10 cellular contexts compared by ENCODE assay signal in the genomic region with DNA sequence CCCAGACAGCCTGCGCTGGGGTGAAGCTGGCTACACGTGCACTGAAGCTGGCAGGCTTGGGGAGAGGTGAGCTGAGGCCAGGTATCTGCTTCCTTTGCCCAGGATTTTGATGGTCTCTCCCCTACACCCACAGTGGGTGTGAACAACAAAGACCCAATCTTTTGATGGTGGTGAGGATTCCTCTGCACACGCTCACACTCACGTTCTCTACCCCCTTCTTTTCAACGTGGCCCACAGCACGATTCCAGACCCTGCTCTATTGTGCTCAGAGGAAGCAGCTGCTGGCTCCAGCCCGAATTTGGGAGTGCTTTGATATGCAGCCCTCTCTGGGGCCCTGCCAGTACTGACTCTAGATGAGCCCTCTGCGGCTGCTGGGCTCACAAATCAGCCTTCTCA. TPM values are rescaled to one million over a fixed set of nuclear protein-coding genes. Genes with fewer than 3 reads are reported as not detected.
DNase-seq lines count a peak whose midpoint lies in the region; ATAC-seq and TF ChIP-seq lines count a peak whose summit lies in the region.
"Had no signal": no experiment of that assay in that cellular context is flagged by ENCODE, and none has a peak within 500 bp of the region (broad histone marks: within the 10 kb centered on the region; RNA-seq: fewer than 3 reads in every experiment).

No MANE protein-coding gene starts in this region.

- H3K9me3 Mint-ChIP-seq in H9: no peaks in the 10 kb centered on the region
- H3K9me3 Mint-ChIP-seq: CD4-positive, alpha-beta memory T cell; naive B cell had no signal

- H4K91ac ChIP-seq in H9 (ENCODE audit: insufficient read length, low read depth, low read length): peak overlapping the region; percentile 58

- in situ Hi-C loops in gastrocnemius medialis (cut with MboI; ENCODE audit: low sequenced_read_pairs in 4 of 4): no loop called here

- BruUV-seq in PC-3 (replicated peaks; lab: Mats Ljungman, UMichigan): no TSS peak

- peak overlapping the region; percentile 95 to 99 (median 96) for H3K27ac Mint-ChIP-seq in H9

- H3F3A ChIP-seq in PC-3 (ENCODE audit: low read length, unreplicated experiment): no peaks in the 10 kb centered on the region

- peaks cover 14% of the 10 kb centered on the region for H3K23me2 ChIP-seq in H9 (ENCODE audit: insufficient read length, low read depth, low read length, poor library complexity, severe bottlenecking)

- peaks cover 18 to 49% (median 30%) of the 10 kb centered on the region in 3 experiments; a peak in 6 of 7 replicates for H3K36me3 Mint-ChIP-seq in H9 (ENCODE audit: insufficient read depth in 1 of 3, low read depth in 3 of 3)
- H3K36me3 Mint-ChIP-seq: CD4-positive, alpha-beta memory T cell; naive B cell had no signal

- H3K4me2 ChIP-seq in H9 (ENCODE audit: insufficient read depth, insufficient read length, low read length): peak overlapping the region; percentile 32
- no peak overlapping the region; the same call in 1 of the 2 replicates for H3K4me2 ChIP-seq in PC-3 (ENCODE audit: low read length)

- no peak overlapping the region for H2BK15ac ChIP-seq in H9 (ENCODE audit: low read depth, low read length)

- H3K9ac ChIP-seq in H9 (ENCODE audit: extremely low read depth, insufficient read length, low read length): peak overlapping the region; percentile 24
- H3K9ac ChIP-seq in iPS-18a (ENCODE audit: low read length): peak overlapping the region; percentile 64
- H3K9ac ChIP-seq in PC-3 (ENCODE audit: low read length): no peak overlapping the region

- H3K79me2 ChIP-seq in H9 (ENCODE audit: insufficient read depth, low read length) (peaks cover 16% of the 10 kb centered on the region; the same call in 1 of the 2 replicates), PC-3 (ENCODE audit: low read length) (peaks cover 98% of the 10 kb centered on the region)

- intact Hi-C loops in gastrocnemius medialis (cut with DNase I; ENCODE audit: low total_unique reads) (no loop called here), PC-3 (cut with micrococcal nuclease) (no loop called here)

- H3K4me1 Mint-ChIP-seq in H9: peaks cover 69 to 76% of the 10 kb centered on the region in 2 experiments

- peak overlapping the region; percentile 28 for H2BK5ac ChIP-seq in H9 (ENCODE audit: insufficient read length, low read length)

- CTCF ChIA-PET in PC-3 (lab: Charles Lee): no interaction called here

- H3K9me3 ChIP-seq in H9 (ENCODE audit: control insufficient read depth, low read depth, low read length) (no peaks in the 10 kb centered on the region), iPS-18a (ENCODE audit: control insufficient read depth, low read depth, low read length) (no peaks in the 10 kb centered on the region), gastrocnemius medialis (no peaks in the 10 kb centered on the region), PC-3 (ENCODE audit: low read length) (no peaks in the 10 kb centered on the region), WERI-Rb-1 (ENCODE audit: severe bottlenecking) (no peaks in the 10 kb centered on the region)

- no peak overlapping the region for H3K23ac ChIP-seq in H9 (ENCODE audit: insufficient read length, low read depth, low read length)

- peaks cover 11% of the 10 kb centered on the region for H3K79me1 ChIP-seq in H9 (ENCODE audit: insufficient read depth, low read depth, low read length, poor library complexity, severe bottlenecking)

- H3K27me3 ChIP-seq in H9 (ENCODE audit: insufficient read depth, low read length) (no peaks in the 10 kb centered on the region), iPS-18a (ENCODE audit: control insufficient read depth, insufficient read depth, low read length) (peaks cover 18% of the 10 kb centered on the region), gastrocnemius medialis (no peaks in the 10 kb centered on the region), PC-3 (ENCODE audit: low read length) (no peaks in the 10 kb centered on the region), WERI-Rb-1 (ENCODE audit: insufficient read depth, low read depth, severe bottlenecking) (no peaks in the 10 kb centered on the region)

- DNase-seq in H9 (peak; percentile 91), astrocyte of the hippocampus (ENCODE audit: low read depth, low spot score) (peak; percentile 50), gastrocnemius medialis (peak in 1 of 2 donors; percentile 49), PC-3 (no peak), EL (no peak), WERI-Rb-1 (no peak)
- DNase-seq: CD4-positive, alpha-beta memory T cell; naive B cell had no signal

- no peaks in the 10 kb centered on the region for H3K36me3 ChIP-seq in iPS-18a (ENCODE audit: control insufficient read depth, low read depth, low read length)
- H3K36me3 ChIP-seq in gastrocnemius medialis: no peaks in the 10 kb centered on the region
- peaks cover 5% of the 10 kb centered on the region; the same call in 1 of the 2 replicates for H3K36me3 ChIP-seq in PC-3 (ENCODE audit: low read depth, low read length)
- H3K36me3 ChIP-seq in WERI-Rb-1: no peaks in the 10 kb centered on the region

- H4K8ac ChIP-seq in H9 (replicated peaks; ENCODE audit: insufficient read length, low read depth, low read length): no peak overlapping the region

- H2BK120ac ChIP-seq in H9 (ENCODE audit: low read depth, low read length, poor library complexity, severe bottlenecking): peak overlapping the region; percentile 51

- peak overlapping the region; percentile 82; the same call in 1 of the 2 replicates for H3K14ac ChIP-seq in H9 (ENCODE audit: insufficient read depth, low read length)

- peak overlapping the region; percentile 59 for H3K18ac ChIP-seq in H9 (ENCODE audit: insufficient read length, low read depth, low read length)

- peak overlapping the region; percentile 45 for H4K5ac ChIP-seq in H9 (ENCODE audit: insufficient read length, low read depth, low read length)

- peak overlapping the region; percentile 32 to 65; a peak in 4 of 5 replicates for H3K4me3 Mint-ChIP-seq in H9
- H3K4me3 Mint-ChIP-seq: CD4-positive, alpha-beta memory T cell had no signal

- H3K27ac ChIP-seq in H9 (ENCODE audit: insufficient read length, low read depth, low read length) (peak overlapping the region; percentile 73), iPS-18a (ENCODE audit: low read length) (peak overlapping the region; percentile 90), gastrocnemius medialis (peak overlapping the region; percentile 62 to 85 (median 82)), PC-3 (ENCODE audit: low read length) (no peak overlapping the region), WERI-Rb-1 (no peak overlapping the region)

- no peaks in the 10 kb centered on the region for H3K9me2 ChIP-seq in PC-3 (replicated peaks; ENCODE audit: low read length)

- H3K4me3 ChIP-seq in iPS-18a (ENCODE audit: low read length): peak overlapping the region; percentile 36
- H3K4me3 ChIP-seq in gastrocnemius medialis: no peak overlapping the region
- no peak overlapping the region for H3K4me3 ChIP-seq in PC-3 (ENCODE audit: low read length)
- H3K4me3 ChIP-seq in WERI-Rb-1 (ENCODE audit: low read depth, low read length): no peak overlapping the region

- H3K27me3 Mint-ChIP-seq in H9 (ENCODE audit: low read depth): no peaks in the 10 kb centered on the region; the same call in 1 of the 2 replicates

- peak overlapping the region; percentile 40; the same call in 1 of the 2 replicates for H3K4ac ChIP-seq in H9 (ENCODE audit: low read depth, low read length)

- H3T11ph ChIP-seq in H9 (ENCODE audit: low read length): no peak overlapping the region

- TF ChIP-seq CTCF in H9 (conservative IDR thresholded peaks at IDR 0.05): no peak
- no peak for TF ChIP-seq CTCF in gastrocnemius medialis (IDR thresholded peaks at IDR 0.05 in 4 of 5, conservative IDR thresholded peaks at IDR 0.05 in 1 of 5)
- no peak for TF ChIP-seq CTCF in PC-3 (conservative IDR thresholded peaks at IDR 0.05; ENCODE audit: low read depth, low read length)
- no peak for TF ChIP-seq CTCF in WERI-Rb-1 (IDR thresholded peaks at IDR 0.05; ENCODE audit: low read depth, low read length)

- H3K4me1 ChIP-seq in H9 (ENCODE audit: insufficient read depth, low read length) (peaks cover 42% of the 10 kb centered on the region), iPS-18a (ENCODE audit: control insufficient read depth, low read depth, low read length) (peaks cover 38% of the 10 kb centered on the region), gastrocnemius medialis (peaks cover 32 to 55% of the 10 kb centered on the region in 2 donors), PC-3 (ENCODE audit: insufficient read depth, low read length) (peaks cover 30% of the 10 kb centered on the region)

- H2AFZ ChIP-seq in H9 (ENCODE audit: low read length) (no peak overlapping the region), PC-3 (ENCODE audit: low read length) (no peak overlapping the region)

- POLR2A ChIA-PET in PC-3 (lab: Charles Lee; ENCODE audit: unreplicated experiment): interaction anchor here (0.6 kb wide), 1 partner anchor 327 kb away, joined by 4 read pairs; no protein-coding TSS in a partner anchor

- WGBS in H9 (ENCODE audit: extremely low coverage, insufficient read length, low lambda C conversion rate): no CpG with 5 or more reads among the region's 8 CpGs

- no peak overlapping the region for H3K56ac ChIP-seq in H9 (ENCODE audit: insufficient read length, low read depth, low read length)

- TF ChIP-seq POLR2A in gastrocnemius medialis (IDR thresholded peaks at IDR 0.05): no peak

- peak overlapping the region; percentile 18 for H2BK12ac ChIP-seq in H9 (ENCODE audit: insufficient read length, low read depth, low read length)

- no peak overlapping the region for H2AK5ac ChIP-seq in H9 (ENCODE audit: insufficient read length, low read length)

- H2BK20ac ChIP-seq in H9 (ENCODE audit: low read depth, low read length, poor library complexity, severe bottlenecking): no peak overlapping the region

- ATAC-seq in gastrocnemius medialis (peak; percentile 35 to 40), PC-3 (no peak), HG02798 (IDR thresholded peaks at IDR 0.05; ENCODE audit: poor library complexity, unreplicated experiment) (no peak)

- H4K20me1 ChIP-seq in H9 (ENCODE audit: control insufficient read depth, insufficient read depth, insufficient read length) (no peaks in the 10 kb centered on the region), PC-3 (ENCODE audit: low read length) (peaks cover 32% of the 10 kb centered on the region)

RNA-seq across cellular contexts. Expression of a gene that starts 4.9 kb away (rescaled TPM):
- total RNA-seq in H9 (2021) (131 and 132 TPM in 2 replicates), gastrocnemius medialis (10 to 100 TPM; 26.7 to 50.6 (median 48.4) TPM), PC-3 (2014; rRNA removed) (153 and 174 TPM in 2 replicates)

Comparison
In these comparisons a context has a peak if more than half of its experiments do, and no peak if none do; other contexts are left out.
1. DNase-seq: peak in H9 (single experiment) and astrocyte of the hippocampus (single experiment); none in PC-3 (single experiment), EL (single experiment) and WERI-Rb-1 (single experiment).
2. H3K27ac ChIP-seq: peak in H9 (single experiment), iPS-18a (single experiment) and gastrocnemius medialis (4 of 4); none in PC-3 (single experiment) and WERI-Rb-1 (single experiment).
3. ATAC-seq: peak in gastrocnemius medialis (2 of 2); none in PC-3 (single experiment) and HG02798 (single experiment).